Comparison of ENCODE assay signal across 16 cellular contexts in genomic region chr16:282944-283744, GRCh38. TPM values are rescaled to one million over a fixed set of nuclear protein-coding genes. Genes with fewer than 3 reads are reported as not detected.
DNase-seq lines count a peak whose midpoint lies in the region; ATAC-seq, FAIRE-seq and TF ChIP-seq lines count a peak whose summit lies in the region.
"Had no signal": no experiment of that assay in that cellular context is flagged by ENCODE, and none has a peak within 500 bp of the region (broad histone marks: within the 10 kb centered on the region; RNA-seq: fewer than 3 reads in every experiment).

A gene with protein sequence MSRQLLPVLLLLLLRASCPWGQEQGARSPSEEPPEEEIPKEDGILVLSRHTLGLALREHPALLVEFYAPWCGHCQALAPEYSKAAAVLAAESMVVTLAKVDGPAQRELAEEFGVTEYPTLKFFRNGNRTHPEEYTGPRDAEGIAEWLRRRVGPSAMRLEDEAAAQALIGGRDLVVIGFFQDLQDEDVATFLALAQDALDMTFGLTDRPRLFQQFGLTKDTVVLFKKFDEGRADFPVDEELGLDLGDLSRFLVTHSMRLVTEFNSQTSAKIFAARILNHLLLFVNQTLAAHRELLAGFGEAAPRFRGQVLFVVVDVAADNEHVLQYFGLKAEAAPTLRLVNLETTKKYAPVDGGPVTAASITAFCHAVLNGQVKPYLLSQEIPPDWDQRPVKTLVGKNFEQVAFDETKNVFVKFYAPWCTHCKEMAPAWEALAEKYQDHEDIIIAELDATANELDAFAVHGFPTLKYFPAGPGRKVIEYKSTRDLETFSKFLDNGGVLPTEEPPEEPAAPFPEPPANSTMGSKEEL (plus strand): TSS chr16:283164. CDS start chr16:283170, 6 bp downstream.

- WGBS in pancreas, 2 donors: 35 to 53% methylated on average over 28 of the region's 28 CpGs

- H3K27ac Mint-ChIP-seq in glutamatergic neuron (ENCODE audit: unreplicated experiment): no peak within 1 kb of the TSS
- H3K27ac Mint-ChIP-seq: B cell had no signal

- H3K27me3 Mint-ChIP-seq in glutamatergic neuron (ENCODE audit: unreplicated experiment): peaks cover 6% of the 10 kb centered on the region

- ATAC-seq in pancreas (peak in 3 of 4 donors; percentile 65 to 70 (median 68)), lower lobe of right lung (no peak)

- H3K36me3 ChIP-seq in BLaER1 (peaks cover 19% of the 10 kb centered on the region), OCI-LY3 (replicated peaks; ENCODE audit: low read depth, low read length) (peaks cover 26% of the 10 kb centered on the region), pancreas (peaks cover 0 to 10% (median 0%) of the 10 kb centered on the region in 3 donors), lower lobe of right lung (peaks cover 12% of the 10 kb centered on the region), Peyer's patch (peaks cover 0 to 8% (median 0%) of the 10 kb centered on the region in 3 donors)

- no peak for FAIRE-seq in pancreas (lab: Jason Lieb, UNC)
- FAIRE-seq: H54 had no signal

- peaks cover 59% of the 10 kb centered on the region for H3K4me1 ChIP-seq in BLaER1
- peaks cover 14% of the 10 kb centered on the region for H3K4me1 ChIP-seq in OCI-LY3 (ENCODE audit: low read length)
- H3K4me1 ChIP-seq in pancreas: no peaks in the 10 kb centered on the region
- H3K4me1 ChIP-seq in lower lobe of right lung: peaks cover 7% of the 10 kb centered on the region
- H3K4me1 ChIP-seq in Peyer's patch: peaks cover 0 to 22% (median 7%) of the 10 kb centered on the region in 4 donors

- H2AFZ ChIP-seq in OCI-LY3 (ENCODE audit: low read depth, low read length): no peak within 1 kb of the TSS

- H3K79me2 ChIP-seq in OCI-LY3 (ENCODE audit: low read length): peaks cover 26% of the 10 kb centered on the region

- H3K4me2 ChIP-seq in BLaER1: peak within 1 kb of the TSS; percentile 59
- H3K4me2 ChIP-seq in OCI-LY3 (ENCODE audit: low read length): peak within 1 kb of the TSS; percentile 65

- intact Hi-C loops in pancreas (cut with DNase I): no loop called here
- intact Hi-C loops in lower lobe of right lung (cut with DNase I): no loop called here

- peak within 1 kb of the TSS; percentile 15; the same call in 1 of the 2 replicates for H3K9ac ChIP-seq in BLaER1
- H3K9ac ChIP-seq in OCI-LY3 (ENCODE audit: low read length): peak within 1 kb of the TSS; percentile 92

- H3K27ac ChIP-seq in BLaER1 (no peak within 1 kb of the TSS), OCI-LY3 (ENCODE audit: low read length) (peak within 1 kb of the TSS; percentile 64), pancreas (peak within 1 kb of the TSS in 3 of 4 donors; percentile 38 to 86 (median 82)), lower lobe of right lung (no peak within 1 kb of the TSS), Peyer's patch (no peak within 1 kb of the TSS)

- no peak within 1 kb of the TSS for H3K4me3 ChIP-seq in BLaER1
- H3K4me3 ChIP-seq in OCI-LY3 (ENCODE audit: low read length): peak within 1 kb of the TSS; percentile 90
- peak within 1 kb of the TSS in 3 of 4 donors; percentile 24 to 65 (median 46) for H3K4me3 ChIP-seq in pancreas
- no peak within 1 kb of the TSS for H3K4me3 ChIP-seq in lower lobe of right lung
- H3K4me3 ChIP-seq in Peyer's patch: no peak within 1 kb of the TSS

- no peak for TF ChIP-seq CTCF in OCI-LY3 (IDR thresholded peaks at IDR 0.05; ENCODE audit: low read depth, low read length)
- no peak for TF ChIP-seq CTCF in glutamatergic neuron (IDR thresholded peaks at IDR 0.05; ENCODE audit: partially characterized antibody, unreplicated experiment)
- no peak for TF ChIP-seq CTCF in pancreas (IDR thresholded peaks at IDR 0.05)
- no peak for TF ChIP-seq CTCF in lower lobe of right lung (IDR thresholded peaks at IDR 0.05)
- no peak for TF ChIP-seq CTCF in Peyer's patch (IDR thresholded peaks at IDR 0.05)

- H3K27me3 ChIP-seq in BLaER1 (peaks cover 46% of the 10 kb centered on the region), OCI-LY3 (ENCODE audit: low read depth, low read length) (no peaks in the 10 kb centered on the region), pancreas (no peaks in the 10 kb centered on the region), lower lobe of right lung (ENCODE audit: low read depth) (peaks cover 31% of the 10 kb centered on the region), Peyer's patch (peaks cover 0 to 18% of the 10 kb centered on the region in 2 donors)

- DNase-seq in glutamatergic neuron (no peak), pancreas (peak in 5 of 6 donors; percentile 88 to 93 (median 91)), NCI-H774 (lab: John Stamatoyannopoulos, UW) (no peak), lower lobe of right lung (no peak), Peyer's patch (no peak)
- DNase-seq: ACHN; CD8-positive, alpha-beta memory T cell; MM.1S; NCI-H1417; NCI-H1930; NCI-H2171; SHP77 treated with DMSO at 0.1 percent for 48 hours had no signal

- 0 out of 2 replicates have a peak, but pooled peaks cover 16% of the 10 kb centered on the region for H4K20me1 ChIP-seq in BLaER1
- H4K20me1 ChIP-seq in OCI-LY3 (ENCODE audit: insufficient read depth, low read length): no peaks in the 10 kb centered on the region

- TF ChIP-seq POLR2A in Peyer's patch (IDR thresholded peaks at IDR 0.05): no peak

- H3K9me3 ChIP-seq in BLaER1 (peaks cover 4% of the 10 kb centered on the region; the same call in 1 of the 2 replicates), OCI-LY3 (ENCODE audit: insufficient read depth, low read length) (no peaks in the 10 kb centered on the region), pancreas (no peaks in the 10 kb centered on the region), lower lobe of right lung (no peaks in the 10 kb centered on the region), Peyer's patch (no peaks in the 10 kb centered on the region)

- peaks cover 1% of the 10 kb centered on the region for H3K9me3 Mint-ChIP-seq in glutamatergic neuron (ENCODE audit: unreplicated experiment)
- H3K9me3 Mint-ChIP-seq: CD8-positive, alpha-beta memory T cell had no signal

- H3K4me1 Mint-ChIP-seq in glutamatergic neuron (ENCODE audit: low read depth, unreplicated experiment): no peaks in the 10 kb centered on the region
- H3K4me1 Mint-ChIP-seq: B cell had no signal

- H3K36me3 Mint-ChIP-seq in glutamatergic neuron (ENCODE audit: unreplicated experiment): no peaks in the 10 kb centered on the region

- no peak within 1 kb of the TSS for H3K4me3 Mint-ChIP-seq in glutamatergic neuron (ENCODE audit: unreplicated experiment)
- H3K4me3 Mint-ChIP-seq: B cell; CD8-positive, alpha-beta memory T cell had no signal

RNA-seq across cellular contexts. Expression of the gene that starts here (rescaled TPM):
- total RNA-seq in glutamatergic neuron (ENCODE audit: unreplicated experiment): 11.8 TPM
- total RNA-seq in pancreas: 1,000 to 10,000 TPM in 3 of 6 donors, 100 to 1,000 TPM in 2, 10 to 100 TPM in 1; 13.0 to 1,352 (median 889) TPM
- polyA plus RNA-seq in pancreas: 1,000 to 10,000 TPM; 1,758 to 3,084 TPM
- total RNA-seq in lower lobe of right lung: not detected
- total RNA-seq in Peyer's patch: 10 to 100 TPM in 2 of 4 donors, 1 to 10 TPM in 2; 1.7 to 29.2 (median 11.1) TPM
- total RNA-seq: B cell; CD8-positive, alpha-beta memory T cell had no signal
- polyA plus RNA-seq: CD8-positive, alpha-beta memory T cell had no signal

Comparison
In these comparisons a context has a peak if more than half of its experiments do, and no peak if none do; other contexts are left out.
1. H3K27ac ChIP-seq: peak in OCI-LY3 (single experiment) and pancreas (3 of 4); none in BLaER1 (single experiment), lower lobe of right lung (single experiment) and Peyer's patch (0 of 4).
2. H3K4me3 ChIP-seq: peak in OCI-LY3 (single experiment) and pancreas (3 of 4); none in BLaER1 (single experiment), lower lobe of right lung (single experiment) and Peyer's patch (0 of 4).
3. DNase-seq: peak in pancreas (5 of 6); none in glutamatergic neuron (single experiment), NCI-H774 (single experiment), lower lobe of right lung (single experiment) and Peyer's patch (0 of 3).
4. ATAC-seq: peak in pancreas (3 of 4); none in lower lobe of right lung (0 of 2).